ENCODE assay signal across 7 cellular contexts in the genomic region with DNA sequence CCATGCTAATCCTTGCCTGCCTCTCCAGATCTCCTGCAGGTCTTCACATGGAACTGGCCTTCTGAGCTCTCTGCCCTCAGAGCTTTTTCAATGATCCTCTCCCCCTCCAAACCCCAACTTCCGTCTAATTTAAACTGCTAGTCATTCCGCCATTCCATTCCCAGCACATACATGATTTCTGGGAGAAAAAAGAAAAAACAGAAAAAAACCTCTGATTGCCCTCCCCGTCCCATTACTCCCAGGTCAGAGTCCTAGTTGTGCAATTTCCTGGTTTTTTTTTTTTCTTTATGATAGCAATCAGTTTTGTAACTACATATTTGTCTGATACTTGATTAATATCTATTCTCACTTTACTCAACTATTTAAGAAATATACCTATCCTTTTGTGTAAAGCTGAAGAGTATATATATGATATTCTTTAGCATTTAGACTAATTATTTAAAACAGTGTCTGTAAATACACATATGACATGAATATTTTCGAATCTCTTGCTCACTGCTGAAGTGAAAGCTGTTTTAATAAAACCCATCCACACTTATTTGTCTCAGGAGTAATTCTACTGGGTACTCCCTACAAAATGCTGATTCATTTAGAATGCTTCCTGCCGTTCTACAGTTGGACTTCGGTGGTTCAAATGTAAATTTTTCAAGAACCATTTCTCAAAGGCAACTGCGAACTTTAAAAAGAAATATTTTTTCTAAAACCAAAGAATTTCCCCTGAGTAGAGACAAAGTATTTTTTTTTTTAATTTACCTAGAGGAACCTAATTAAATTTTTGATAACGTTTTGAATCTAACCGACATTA. TPM values are rescaled to one million over a fixed set of nuclear protein-coding genes. Genes with fewer than 3 reads are reported as not detected.
DNase-seq lines count a peak whose midpoint lies in the region; ATAC-seq and TF ChIP-seq lines count a peak whose summit lies in the region.

No MANE protein-coding gene starts in this region.

- no peak overlapping the region for H2AFZ ChIP-seq in mammary epithelial cell (ENCODE audit: low read depth, low read length)

- H3K4me3 ChIP-seq in GM12864 (ENCODE audit: low read depth, low read length) (peak overlapping the region; percentile 68), NB4 (ENCODE audit: low read depth, low read length) (peak overlapping the region; percentile 86), mammary epithelial cell (replicated peaks in 1 of 3; ENCODE audit: insufficient read depth in 1 of 3, low read depth in 2 of 3, low read length in 3 of 3) (peak overlapping the region; percentile 88 to 93 (median 89)), vagina (peak overlapping the region in 1 of 2 donors; percentile 76)

- H3K36me3 ChIP-seq in mammary epithelial cell (ENCODE audit: insufficient read depth, low read length) (peaks cover 25% of the 10 kb centered on the region), vagina (peaks cover 0 to 34% of the 10 kb centered on the region in 2 donors)

- peak overlapping the region; percentile 96 for H3K27ac ChIP-seq in mammary epithelial cell (ENCODE audit: insufficient read depth, low read depth, low read length)
- H3K27ac ChIP-seq in vagina = peak overlapping the region; percentile 95

- peaks cover 9% of the 10 kb centered on the region for H3K4me1 ChIP-seq in mammary epithelial cell (ENCODE audit: insufficient read depth, low read length)
- peaks cover 32% of the 10 kb centered on the region for H3K4me1 ChIP-seq in vagina

- no peak for DNase-seq in GM12864 (ENCODE audit: low read depth)
- peak; percentile 63 for DNase-seq in NB4 (ENCODE audit: low read depth)
- DNase-seq in mammary epithelial cell = peak; percentile 23
- DNase-seq in lung microvascular endothelial cell (ENCODE audit: low read depth in 2 of 2) = peak; percentile 57 to 69
- no peak for DNase-seq in vagina (ENCODE audit: extremely low spot score in 2 of 2)
- no peak for DNase-seq in stimulated activated naive CD4-positive, alpha-beta T cell (lab: John Stamatoyannopoulos, UW)

- CTCF ChIA-PET in mammary epithelial cell (lab: Charles Lee; ENCODE audit: low non-redundant PET) = no interaction called here

- no peak for ATAC-seq in GM21737 (IDR thresholded peaks at IDR 0.05; ENCODE audit: unreplicated experiment)

- H3K9me3 ChIP-seq in mammary epithelial cell (replicated peaks; ENCODE audit: insufficient read depth, low read length) (no peaks in the 10 kb centered on the region), vagina (no peaks in the 10 kb centered on the region)

- TF ChIP-seq CTCF in GM12864 (IDR thresholded peaks at IDR 0.05; ENCODE audit: low read depth, low read length, missing control alignments) = no peak
- no peak for TF ChIP-seq CTCF in NB4 (IDR thresholded peaks at IDR 0.05; ENCODE audit: low read depth, low read length)
- no peak for TF ChIP-seq CTCF in mammary epithelial cell (conservative IDR thresholded peaks at IDR 0.05 in 1 of 2, IDR thresholded peaks at IDR 0.05 in 1 of 2; ENCODE audit: extremely low read depth in 1 of 2, insufficient read depth in 1 of 2, low read depth in 1 of 2, low read length in 2 of 2)
- TF ChIP-seq CTCF in vagina (IDR thresholded peaks at IDR 0.05) = no peak

- TF ChIP-seq POLR2A in NB4 (IDR thresholded peaks at IDR 0.05; ENCODE audit: extremely low read depth, insufficient read length) (no peak), vagina (IDR thresholded peaks at IDR 0.05) (no peak)

- H3K4me2 ChIP-seq in mammary epithelial cell (ENCODE audit: insufficient read depth, low read depth, low read length) = peak overlapping the region; percentile 74

- no peaks in the 10 kb centered on the region for H4K20me1 ChIP-seq in mammary epithelial cell (ENCODE audit: insufficient read depth, low read length)

- dilution Hi-C loops in mammary epithelial cell (cut with HindIII; ENCODE audit: low sequenced_read_pairs) = no loop called here

- in situ Hi-C loops in mammary epithelial cell (cut with MboI; ENCODE audit: low sequenced_read_pairs in 2 of 2) = loop anchor here (10.0 to 25.0 kb wide), 3 partner anchors 111 to 224 kb away; no protein-coding TSS in a partner anchor

- 8% methylated on average over 9 of the region's 9 CpGs for WGBS in mammary epithelial cell (ENCODE audit: low coverage, missing lambda C conversion rate)

- intact Hi-C loops in mammary epithelial cell (cut with micrococcal nuclease) = loop anchor here (1.0 kb wide), 2 partner anchors 102 to 219 kb away; no protein-coding TSS in a partner anchor
- intact Hi-C loops in vagina (cut with DNase I) = loop anchor here (10.0 kb wide), 1 partner anchor 101 kb away; the partner anchor contains the start of gene CDC42SE2

- H3K27me3 ChIP-seq in mammary epithelial cell (ENCODE audit: insufficient read depth, low read length) (no peaks in the 10 kb centered on the region), vagina (no peaks in the 10 kb centered on the region)

- H3K79me2 ChIP-seq in mammary epithelial cell (ENCODE audit: insufficient read depth, low read length) = peaks cover 63% of the 10 kb centered on the region

- peak overlapping the region; percentile 97 for H3K9ac ChIP-seq in mammary epithelial cell (ENCODE audit: insufficient read depth, low read length)

- TSS peak; percentile 37 for BruUV-seq in mammary epithelial cell (replicated peaks; lab: Mats Ljungman, UMichigan)

RNA-seq across cellular contexts. Expression of gene HINT1, which starts 1.5 kb away (rescaled TPM):
- total RNA-seq in mammary epithelial cell (100 to 1,000 TPM; 167 to 273 TPM), lung microvascular endothelial cell (258 and 273 TPM in 2 replicates), vagina (161 TPM)
- 478 TPM for polyA plus RNA-seq in mammary epithelial cell
- 74.0 TPM for polyA minus RNA-seq in mammary epithelial cell

RNA-seq across cellular contexts. Expression of gene LYRM7, which starts 7.2 kb away (rescaled TPM):
- 10 to 100 TPM; 10.3 to 11.2 TPM for total RNA-seq in mammary epithelial cell
- polyA plus RNA-seq in mammary epithelial cell = 2.7 TPM
- 4.5 TPM for polyA minus RNA-seq in mammary epithelial cell
- total RNA-seq in lung microvascular endothelial cell = 3.1 and 4.4 TPM in 2 replicates
- 3.9 TPM for total RNA-seq in vagina

Comparison
In these comparisons a context has a peak if more than half of its experiments do, and no peak if none do; other contexts are left out.
1. DNase-seq: peak in NB4 (single experiment), mammary epithelial cell (single experiment) and lung microvascular endothelial cell (2 of 2); none in GM12864 (single experiment), vagina (0 of 2) and stimulated activated naive CD4-positive, alpha-beta T cell (0 of 6).